35 cellular contexts compared by ENCODE assay signal in genomic region chr2:82254728-82255127, GRCh38.
"Had no signal": no experiment of that assay in that cellular context is flagged by ENCODE, and none has a peak within 500 bp of the region (broad histone marks: within the 10 kb centered on the region; RNA-seq: fewer than 3 reads in every experiment).

No MANE protein-coding gene starts in this region.

- H3K27ac Mint-ChIP-seq: activated B cell treated with CpG ODN at 0.5 μM for 24 hours; activated CD4-positive, alpha-beta memory T cell treated with anti-CD3 and anti-CD28 coated beads, Interleukin-2, amount 10 ng/mL, durations not matched to agents 7 days and 5 days; activated CD4-positive, alpha-beta T cell treated with anti-CD3 and anti-CD28 coated beads for 36 hours; activated CD4-positive, alpha-beta T cell treated with anti-CD3 and anti-CD28 coated beads, Interleukin-2, amount 10 ng/mL, durations not matched to agents 7 days and 5 days; activated CD8-positive, alpha-beta memory T cell treated with anti-CD3 and anti-CD28 coated beads, Interleukin-2, amount 10 ng/mL, durations not matched to agents 7 days and 5 days; activated CD8-positive, alpha-beta T cell treated with anti-CD3 and anti-CD28 coated beads, Interleukin-2, amount 10 ng/mL, durations not matched to agents 7 days and 5 days; activated naive CD4-positive, alpha-beta T cell treated with anti-CD3 and anti-CD28 coated beads, Interleukin-2, amount 10 ng/mL, durations not matched to agents 7 days and 5 days; activated naive CD4-positive, alpha-beta T cell treated with anti-CD3 and anti-CD28 coated beads, Interleukin-2, amount 50 U/mL, for 24 hours; activated naive CD8-positive, alpha-beta T cell; activated naive CD8-positive, alpha-beta T cell treated with anti-CD3 and anti-CD28 coated beads, Interleukin-2, amount 10 ng/mL, durations not matched to agents 7 days and 5 days; activated naive CD8-positive, alpha-beta T cell treated with anti-CD3 and anti-CD28 coated beads, Interleukin-2, amount 50 U/mL, for 24 hours; activated T-cell treated with anti-CD3 and anti-CD28 coated beads, Interleukin-2, amount 50 U/mL, for 24 hours; activated T-helper 2 cell treated with anti-CD3 and anti-CD28 coated beads, Interferon-gamma antibody, Interleukin-2, Interleukin-4, amounts not matched to agents 10 μg/mL and 5 μg/mL and 100 μg/mL, durations not matched to agents 14 hours and 24 hours and 36 hours; T-helper 1 cell treated with Interleukin-12 subunit alpha and Interleukin-12 subunit beta and Interleukin-4 antibody, amounts not matched to agents 30 μg/mL and 1 μg/mL, for 36 hours; T-helper 2 cell treated with Interferon-gamma antibody and Interleukin-4, amounts not matched to agents 5 μg/mL and 100 μg/mL, for 36 hours had no signal

- H3K4me1 ChIP-seq: body of pancreas, breast epithelium had no signal

- H3K36me3 ChIP-seq: brain microvascular endothelial cell, breast epithelium, WERI-Rb-1 had no signal

- H3K27me3 Mint-ChIP-seq: activated B cell treated with CpG ODN at 0.5 μM for 24 hours; activated CD4-positive, alpha-beta memory T cell treated with anti-CD3 and anti-CD28 coated beads, Interleukin-2, amount 10 ng/mL, durations not matched to agents 7 days and 5 days; activated CD4-positive, alpha-beta T cell treated with anti-CD3 and anti-CD28 coated beads for 36 hours; activated CD4-positive, alpha-beta T cell treated with anti-CD3 and anti-CD28 coated beads, Interleukin-2, amount 10 ng/mL, durations not matched to agents 7 days and 5 days; activated CD8-positive, alpha-beta memory T cell treated with anti-CD3 and anti-CD28 coated beads, Interleukin-2, amount 10 ng/mL, durations not matched to agents 7 days and 5 days; activated naive CD4-positive, alpha-beta T cell treated with anti-CD3 and anti-CD28 coated beads, Interleukin-2, amount 10 ng/mL, durations not matched to agents 7 days and 5 days; activated naive CD4-positive, alpha-beta T cell treated with anti-CD3 and anti-CD28 coated beads, Interleukin-2, amount 50 U/mL, for 24 hours; activated naive CD8-positive, alpha-beta T cell; activated naive CD8-positive, alpha-beta T cell treated with anti-CD3 and anti-CD28 coated beads, Interleukin-2, amount 10 ng/mL, durations not matched to agents 7 days and 5 days; activated naive CD8-positive, alpha-beta T cell treated with anti-CD3 and anti-CD28 coated beads, Interleukin-2, amount 50 U/mL, for 24 hours; activated T-cell treated with anti-CD3 and anti-CD28 coated beads, Interleukin-2, amount 50 U/mL, for 24 hours had no signal

- FAIRE-seq: astrocyte had no signal

- DNase-seq: activated B cell treated with CpG ODN at 0.5 μM for 24 hours; activated CD4-positive, alpha-beta memory T cell treated with anti-CD3 and anti-CD28 coated beads, Interleukin-2, amount 10 ng/mL, durations not matched to agents 7 days and 5 days; activated CD4-positive, alpha-beta T cell treated with anti-CD3 and anti-CD28 coated beads for 36 hours; activated CD4-positive, alpha-beta T cell treated with anti-CD3 and anti-CD28 coated beads for 48 hours; activated CD4-positive, alpha-beta T cell treated with anti-CD3 and anti-CD28 coated beads, Interleukin-2, amount 10 ng/mL, durations not matched to agents 7 days and 5 days; activated CD4-positive, alpha-beta T cell treated with anti-CD3 and anti-CD28 coated beads, Interleukin-2, amount 50 U/mL, for 48 hours; activated CD4-positive, CD25-positive, alpha-beta regulatory T cell treated with anti-CD3 and anti-CD28 coated beads, Interleukin-2, amount 50 U/mL, for 72 hours; activated CD8-positive, alpha-beta memory T cell treated with anti-CD3 and anti-CD28 coated beads for 24 hours; activated CD8-positive, alpha-beta memory T cell treated with anti-CD3 and anti-CD28 coated beads, Interleukin-2, amount 10 ng/mL, durations not matched to agents 7 days and 5 days; activated CD8-positive, alpha-beta memory T cell treated with anti-CD3 and anti-CD28 coated beads, Interleukin-2, amount 50 U/mL, for 48 hours; activated CD8-positive, alpha-beta T cell treated with anti-CD3 and anti-CD28 coated beads, Interleukin-2, amount 10 ng/mL, durations not matched to agents 7 days and 5 days; activated effector memory CD4-positive, alpha-beta T cell treated with Interleukin-2 at 50 U/mL for 16 hours; activated gamma-delta T cell; activated naive CD4-positive, alpha-beta T cell treated with anti-CD3 and anti-CD28 coated beads, Interleukin-2, amount 10 ng/mL, durations not matched to agents 7 days and 5 days; activated naive CD4-positive, alpha-beta T cell treated with Interleukin-2 at 50 U/mL for 16 hours; activated naive CD8-positive, alpha-beta T cell treated with anti-CD3 and anti-CD28 coated beads, Interleukin-2, amount 10 ng/mL, durations not matched to agents 7 days and 5 days; activated naive CD8-positive, alpha-beta T cell treated with anti-CD3 and anti-CD28 coated beads, Interleukin-2, amount 50 U/mL, for 24 hours; activated T-cell treated with anti-CD3 and anti-CD28 coated beads, Interleukin-2, amount 50 U/mL, for 24 hours; activated T-cell treated with anti-CD3 and anti-CD28 coated beads, Interleukin-2, amount 50 U/mL, for 48 hours; amygdala; aorta; body of pancreas; brain microvascular endothelial cell; central memory CD4-positive, alpha-beta T cell; T-helper 1 cell; T-helper 2 cell; T-helper 9 cell; WERI-Rb-1 had no signal

- H3K4me1 Mint-ChIP-seq: activated B cell treated with CpG ODN at 0.5 μM for 24 hours; activated CD4-positive, alpha-beta memory T cell treated with anti-CD3 and anti-CD28 coated beads, Interleukin-2, amount 10 ng/mL, durations not matched to agents 7 days and 5 days; activated CD4-positive, alpha-beta T cell treated with anti-CD3 and anti-CD28 coated beads for 36 hours; activated CD4-positive, alpha-beta T cell treated with anti-CD3 and anti-CD28 coated beads, Interleukin-2, amount 10 ng/mL, durations not matched to agents 7 days and 5 days; activated CD8-positive, alpha-beta memory T cell treated with anti-CD3 and anti-CD28 coated beads, Interleukin-2, amount 10 ng/mL, durations not matched to agents 7 days and 5 days; activated naive CD4-positive, alpha-beta T cell treated with anti-CD3 and anti-CD28 coated beads, Interleukin-2, amount 10 ng/mL, durations not matched to agents 7 days and 5 days; activated naive CD4-positive, alpha-beta T cell treated with anti-CD3 and anti-CD28 coated beads, Interleukin-2, amount 50 U/mL, for 24 hours; activated naive CD8-positive, alpha-beta T cell treated with anti-CD3 and anti-CD28 coated beads, Interleukin-2, amount 10 ng/mL, durations not matched to agents 7 days and 5 days; activated naive CD8-positive, alpha-beta T cell treated with anti-CD3 and anti-CD28 coated beads, Interleukin-2, amount 50 U/mL, for 24 hours had no signal

- H3K36me3 Mint-ChIP-seq: activated CD8-positive, alpha-beta memory T cell treated with anti-CD3 and anti-CD28 coated beads, Interleukin-2, amount 10 ng/mL, durations not matched to agents 7 days and 5 days; activated naive CD4-positive, alpha-beta T cell treated with anti-CD3 and anti-CD28 coated beads, Interleukin-2, amount 10 ng/mL, durations not matched to agents 7 days and 5 days; activated naive CD4-positive, alpha-beta T cell treated with anti-CD3 and anti-CD28 coated beads, Interleukin-2, amount 50 U/mL, for 24 hours; activated naive CD8-positive, alpha-beta T cell; activated naive CD8-positive, alpha-beta T cell treated with anti-CD3 and anti-CD28 coated beads, Interleukin-2, amount 10 ng/mL, durations not matched to agents 7 days and 5 days had no signal

- H3K9me3 ChIP-seq: body of pancreas had no signal

- H3K4me3 Mint-ChIP-seq: activated B cell treated with CpG ODN at 0.5 μM for 24 hours; activated CD4-positive, alpha-beta memory T cell treated with anti-CD3 and anti-CD28 coated beads, Interleukin-2, amount 10 ng/mL, durations not matched to agents 7 days and 5 days; activated CD4-positive, alpha-beta T cell treated with anti-CD3 and anti-CD28 coated beads for 36 hours; activated CD4-positive, alpha-beta T cell treated with anti-CD3 and anti-CD28 coated beads, Interleukin-2, amount 10 ng/mL, durations not matched to agents 7 days and 5 days; activated CD8-positive, alpha-beta memory T cell treated with anti-CD3 and anti-CD28 coated beads, Interleukin-2, amount 10 ng/mL, durations not matched to agents 7 days and 5 days; activated CD8-positive, alpha-beta T cell treated with anti-CD3 and anti-CD28 coated beads, Interleukin-2, amount 10 ng/mL, durations not matched to agents 7 days and 5 days; activated naive CD4-positive, alpha-beta T cell treated with anti-CD3 and anti-CD28 coated beads, Interleukin-2, amount 10 ng/mL, durations not matched to agents 7 days and 5 days; activated naive CD4-positive, alpha-beta T cell treated with anti-CD3 and anti-CD28 coated beads, Interleukin-2, amount 50 U/mL, for 24 hours; activated naive CD8-positive, alpha-beta T cell; activated naive CD8-positive, alpha-beta T cell treated with anti-CD3 and anti-CD28 coated beads, Interleukin-2, amount 10 ng/mL, durations not matched to agents 7 days and 5 days; activated naive CD8-positive, alpha-beta T cell treated with anti-CD3 and anti-CD28 coated beads, Interleukin-2, amount 50 U/mL, for 24 hours; activated T-cell treated with anti-CD3 and anti-CD28 coated beads, Interleukin-2, amount 50 U/mL, for 24 hours; T-helper 1 cell treated with Interleukin-12 subunit alpha and Interleukin-12 subunit beta and Interleukin-4 antibody, amounts not matched to agents 30 μg/mL and 1 μg/mL, for 36 hours; T-helper 2 cell treated with Interferon-gamma antibody and Interleukin-4, amounts not matched to agents 5 μg/mL and 100 μg/mL, for 36 hours had no signal

- H3K27me3 ChIP-seq: body of pancreas, brain microvascular endothelial cell, breast epithelium had no signal

- H3K4me3 ChIP-seq: body of pancreas, breast epithelium had no signal

- H3K27ac ChIP-seq: body of pancreas, brain microvascular endothelial cell, breast epithelium, WERI-Rb-1 had no signal
